20 cellular contexts compared by ENCODE assay signal in genomic region chr2:71422786-71423185, GRCh38. TPM values are rescaled to one million over a fixed set of nuclear protein-coding genes. Genes with fewer than 3 reads are reported as not detected.
"Had no signal": no experiment of that assay in that cellular context is flagged by ENCODE, and none has a peak within 500 bp of the region (broad histone marks: within the 10 kb centered on the region; RNA-seq: fewer than 3 reads in every experiment).

No MANE protein-coding gene starts in this region.

- H3K4me3 Mint-ChIP-seq: activated naive CD8-positive, alpha-beta T cell treated with anti-CD3 and anti-CD28 coated beads, Interleukin-2, amount 10 ng/mL, durations not matched to agents 7 days and 5 days; activated T-helper 1 cell treated with anti-CD3 and anti-CD28 coated beads, Interleukin-12 subunit alpha, Interleukin-12 subunit beta, Interleukin-2, Interleukin-4 antibody, amounts not matched to agents 30 ng/mL and 10 ng/mL and 1 ng/mL, durations not matched to agents 14 hours and 24 hours and 36 hours; T-helper 1 cell treated with Interleukin-12 subunit alpha and Interleukin-12 subunit beta and Interleukin-4 antibody, amounts not matched to agents 30 μg/mL and 1 μg/mL, for 36 hours had no signal

- H3K9me3 Mint-ChIP-seq: activated naive CD8-positive, alpha-beta T cell treated with anti-CD3 and anti-CD28 coated beads, Interleukin-2, amount 10 ng/mL, durations not matched to agents 7 days and 5 days; activated T-helper 1 cell treated with anti-CD3 and anti-CD28 coated beads, Interleukin-12 subunit alpha, Interleukin-12 subunit beta, Interleukin-2, Interleukin-4 antibody, amounts not matched to agents 30 ng/mL and 10 ng/mL and 1 ng/mL, durations not matched to agents 14 hours and 24 hours and 36 hours; T-helper 1 cell treated with Interleukin-12 subunit alpha and Interleukin-12 subunit beta and Interleukin-4 antibody, amounts not matched to agents 30 μg/mL and 1 μg/mL, for 36 hours had no signal

- H3K27ac ChIP-seq: coronary artery, esophagus muscularis mucosa, hepatocyte, lower lobe of right lung, ovary, stomach had no signal

- H3K27me3 ChIP-seq: esophagus muscularis mucosa, hepatocyte, ovary, stomach had no signal

- H3K4me2 ChIP-seq: hepatocyte, smooth muscle cell had no signal

- H3K27me3 Mint-ChIP-seq: activated naive CD8-positive, alpha-beta T cell treated with anti-CD3 and anti-CD28 coated beads, Interleukin-2, amount 10 ng/mL, durations not matched to agents 7 days and 5 days had no signal

- H3K9me3 ChIP-seq: esophagus muscularis mucosa, lower lobe of right lung, ovary, stomach had no signal

- H3K36me3 ChIP-seq: ovary had no signal

- H2AFZ ChIP-seq: hepatocyte had no signal

- DNase-seq: activated CD4-positive, alpha-beta T cell treated with anti-CD3 and anti-CD28 coated beads, Interleukin-2, amount 50 U/mL, for 4 hours; activated CD4-positive, CD25-positive, alpha-beta regulatory T cell treated with anti-CD3 and anti-CD28 coated beads, Interleukin-2, amount 50 U/mL, for 72 hours; activated naive CD8-positive, alpha-beta T cell treated with anti-CD3 and anti-CD28 coated beads, Interleukin-2, amount 10 ng/mL, durations not matched to agents 7 days and 5 days; activated T-cell treated with anti-CD3 and anti-CD28 coated beads for 4 hours; amygdala; caudate nucleus; effector CD4-positive, alpha-beta T cell; left cardiac atrium; lower lobe of right lung; ovary; stimulated activated CD4-positive, alpha-beta T cell treated with anti-CD3 and anti-CD28 coated beads, Interleukin-4, amount 100 ng/mL, for 1 hour; stomach; trophoblast cell had no signal

- ATAC-seq: left cardiac atrium, lower lobe of right lung, sciatic nerve had no signal

- H3K4me3 ChIP-seq: coronary artery, esophagus muscularis mucosa, hepatocyte, lower lobe of right lung, ovary, smooth muscle cell, stomach had no signal

- H3K27ac Mint-ChIP-seq: activated naive CD8-positive, alpha-beta T cell treated with anti-CD3 and anti-CD28 coated beads, Interleukin-2, amount 10 ng/mL, durations not matched to agents 7 days and 5 days; T-helper 1 cell treated with Interleukin-12 subunit alpha and Interleukin-12 subunit beta and Interleukin-4 antibody, amounts not matched to agents 30 μg/mL and 1 μg/mL, for 36 hours had no signal

RNA-seq across cellular contexts. Expression of gene DYSF, which starts 30.6 kb away (rescaled TPM):
- total RNA-seq: activated T-helper 1 cell treated with anti-CD3 and anti-CD28 coated beads, Interleukin-12 subunit alpha, Interleukin-12 subunit beta, Interleukin-2, Interleukin-4 antibody, amounts not matched to agents 30 ng/mL and 10 ng/mL and 1 ng/mL, durations not matched to agents 14 hours and 24 hours and 36 hours had no signal
